Comparison of ENCODE assay signal across 8 cellular contexts in the genomic region with DNA sequence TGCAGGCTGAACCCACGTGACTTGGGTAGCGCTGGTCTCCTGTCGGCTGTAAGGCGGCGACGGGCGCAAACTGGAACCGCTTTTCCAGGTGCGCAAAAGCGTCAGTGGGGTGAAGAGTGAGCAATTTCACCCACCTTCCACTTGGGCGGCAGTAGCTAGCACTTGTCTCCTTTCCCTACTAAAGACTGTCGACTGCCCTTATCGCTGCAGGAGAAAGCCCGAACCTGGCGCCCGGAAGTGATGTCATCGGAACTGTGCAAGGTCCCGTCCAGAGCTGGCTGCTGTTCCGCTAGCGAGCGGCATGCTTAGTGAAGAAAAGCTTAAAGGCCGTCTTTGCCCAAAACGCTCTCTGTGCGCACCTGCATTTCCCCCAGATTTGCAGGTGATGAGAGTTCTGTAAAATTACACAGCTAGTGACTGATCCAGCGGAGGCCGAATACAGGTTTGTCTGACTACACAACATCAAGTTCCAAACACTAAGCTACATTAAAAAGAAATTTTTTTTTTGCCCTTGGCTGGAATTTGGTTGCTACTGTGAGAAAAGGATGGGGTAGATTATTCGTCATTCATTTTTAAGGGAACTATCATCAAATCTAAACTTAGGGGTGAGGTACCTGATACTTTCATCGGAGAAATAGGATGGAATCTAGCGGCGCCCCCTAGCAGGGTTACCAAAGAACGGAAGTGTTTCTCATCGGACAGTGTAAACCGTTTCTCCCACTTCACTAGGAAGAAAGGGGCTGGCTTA. TPM values are rescaled to one million over a fixed set of nuclear protein-coding genes. Genes with fewer than 3 reads are reported as not detected.
A peak's percentile ranks its signal among the peaks of the same experiment; 100 is the strongest.
DNase-seq lines count a peak whose midpoint lies in the region; ATAC-seq and TF ChIP-seq lines count a peak whose summit lies in the region.

A gene with protein sequence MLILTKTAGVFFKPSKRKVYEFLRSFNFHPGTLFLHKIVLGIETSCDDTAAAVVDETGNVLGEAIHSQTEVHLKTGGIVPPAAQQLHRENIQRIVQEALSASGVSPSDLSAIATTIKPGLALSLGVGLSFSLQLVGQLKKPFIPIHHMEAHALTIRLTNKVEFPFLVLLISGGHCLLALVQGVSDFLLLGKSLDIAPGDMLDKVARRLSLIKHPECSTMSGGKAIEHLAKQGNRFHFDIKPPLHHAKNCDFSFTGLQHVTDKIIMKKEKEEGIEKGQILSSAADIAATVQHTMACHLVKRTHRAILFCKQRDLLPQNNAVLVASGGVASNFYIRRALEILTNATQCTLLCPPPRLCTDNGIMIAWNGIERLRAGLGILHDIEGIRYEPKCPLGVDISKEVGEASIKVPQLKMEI (minus strand): TSS at position 242 of the 748 bp plus-strand sequence. CDS start 1,152 bp downstream, outside the sequence.

- ATAC-seq in HG03439 (IDR thresholded peaks at IDR 0.05; ENCODE audit: unreplicated experiment): peak; percentile 98

- no peaks in the 10 kb centered on the region; the same call in 1 of the 2 replicates for H3K36me3 ChIP-seq in BE2C

- no peaks in the 10 kb centered on the region for H3K4me1 ChIP-seq in BE2C

- H3K27me3 ChIP-seq in BE2C: no peaks in the 10 kb centered on the region

- DNase-seq in BE2C (peak; percentile 94), NCI-H510A (lab: John Stamatoyannopoulos, UW) (peak; percentile 94), kidney tubule cell (ENCODE audit: low spot score) (peak; percentile 94)
- DNase-seq in activated CD4-positive, alpha-beta T cell treated with anti-CD3 and anti-CD28 coated beads for 4 hours: peak; percentile 91 to 92
- peak; percentile 76 to 93 (median 88) for DNase-seq in stimulated activated CD4-positive, alpha-beta T cell treated with anti-CD3 and anti-CD28 coated beads, Interleukin-1b, Interleukin-23, amount 100 ng/mL, for 24 hours (ENCODE audit: low read depth in 4 of 4, low spot score in 1 of 4)

- TF ChIP-seq POLR2A in GM19193 (IDR thresholded peaks at IDR 0.05; ENCODE audit: extremely low read depth, insufficient read depth, insufficient read length): peak; percentile 89

- TF ChIP-seq CTCF in BE2C (IDR thresholded peaks at IDR 0.05; ENCODE audit: low read depth, low read length): peak; percentile 81

- peak within 1 kb of the TSS; percentile 100 for H3K4me3 ChIP-seq in BE2C (ENCODE audit: low read depth, low read length)

- H3K27ac ChIP-seq in cingulate gyrus (ENCODE audit: low read depth, low read length): peak within 1 kb of the TSS; percentile 89

- H3K9me3 ChIP-seq in BE2C: no peaks in the 10 kb centered on the region

RNA-seq across cellular contexts. Expression of the gene that starts here (rescaled TPM):
- polyA plus RNA-seq in BE2C (2012; ENCODE audit: insufficient read depth, insufficient read length, low read depth): 11.1 TPM

Comparison
In these comparisons a context has a peak if more than half of its experiments do, and no peak if none do; other contexts are left out.
1. Peak in every context shown above with its lines: DNase-seq, ATAC-seq, H3K4me3 ChIP-seq and H3K27ac ChIP-seq.